In genomic region chr15:70101459-70102113, GRCh38 we compare ENCODE assay signal across 1 cellular context.
TF ChIP-seq lines count a peak whose summit lies in the region.

No MANE protein-coding gene starts in this region.

TF ChIP-seq in HepG2, 621 proteins besides CTCF, POLR2A, EP300 and RAD21 (continued from another document and continues in another):
- TF ChIP-seq ZNF646 (CRISPR knock-in tag; IDR thresholded peaks at IDR 0.05) (no peak), DMTF1 (CRISPR knock-in tag; IDR thresholded peaks at IDR 0.05) (no peak), ZHX1 (CRISPR knock-in tag; IDR thresholded peaks at IDR 0.05; ENCODE audit: low read depth) (no peak), BCL6 (CRISPR knock-in tag; IDR thresholded peaks at IDR 0.05) (peak; percentile 33; the same call in 1 of the 2 replicates), GFI1 (CRISPR knock-in tag; IDR thresholded peaks at IDR 0.05; ENCODE audit: borderline replicate concordance) (no peak), DRAP1 (CRISPR knock-in tag; IDR thresholded peaks at IDR 0.05) (no peak), ZNF333 (CRISPR knock-in tag; IDR thresholded peaks at IDR 0.05; ENCODE audit: borderline replicate concordance) (no peak), MED13 (CRISPR knock-in tag; IDR thresholded peaks at IDR 0.05) (no peak), SETDB1 (CRISPR knock-in tag; IDR thresholded peaks at IDR 0.05; ENCODE audit: borderline replicate concordance) (no peak), POLR2AphosphoS2 (IDR thresholded peaks at IDR 0.05; ENCODE audit: low read depth, low read length) (no peak), DPF2 (CRISPR knock-in tag; IDR thresholded peaks at IDR 0.05; ENCODE audit: borderline replicate concordance, low read depth) (no peak), NR1H2 (CRISPR knock-in tag; IDR thresholded peaks at IDR 0.05; ENCODE audit: borderline replicate concordance, low read depth) (no peak), NR2F1 (CRISPR knock-in tag; IDR thresholded peaks at IDR 0.05) (no peak), ELK4 (CRISPR knock-in tag; IDR thresholded peaks at IDR 0.05; ENCODE audit: borderline replicate concordance) (no peak), THYN1 (CRISPR knock-in tag; IDR thresholded peaks at IDR 0.05; ENCODE audit: borderline replicate concordance, low read depth) (no peak), MNT (IDR thresholded peaks at IDR 0.05) (no peak), FOXK1 (CRISPR knock-in tag; IDR thresholded peaks at IDR 0.05; ENCODE audit: borderline replicate concordance, low read depth) (no peak), POGK (CRISPR knock-in tag; conservative IDR thresholded peaks at IDR 0.05) (no peak), KAT2B (IDR thresholded peaks at IDR 0.05; ENCODE audit: borderline replicate concordance, low read depth, low read length) (no peak), TEAD2 (CRISPR knock-in tag; IDR thresholded peaks at IDR 0.05) (no peak), SRY (CRISPR knock-in tag; IDR thresholded peaks at IDR 0.05) (no peak), SALL1 (CRISPR knock-in tag; IDR thresholded peaks at IDR 0.05) (no peak), ZNF557 (CRISPR knock-in tag; IDR thresholded peaks at IDR 0.05) (no peak), TMF1 (CRISPR knock-in tag; IDR thresholded peaks at IDR 0.05; ENCODE audit: low read depth) (no peak), ZNF138 (CRISPR knock-in tag; IDR thresholded peaks at IDR 0.05; ENCODE audit: low read depth) (no peak), MEIS1 (CRISPR knock-in tag; IDR thresholded peaks at IDR 0.05; ENCODE audit: borderline replicate concordance) (no peak), REST (IDR thresholded peaks at IDR 0.05; ENCODE audit: borderline replicate concordance in 1 of 2, low read depth in 1 of 2, low read length in 2 of 2) (no peak), IRF9 (CRISPR knock-in tag; IDR thresholded peaks at IDR 0.05; ENCODE audit: borderline replicate concordance) (no peak), GPN1 (CRISPR knock-in tag; IDR thresholded peaks at IDR 0.05; ENCODE audit: borderline replicate concordance) (no peak), NFATC3 (CRISPR knock-in tag; IDR thresholded peaks at IDR 0.05) (no peak), ZNF770 (CRISPR knock-in tag; IDR thresholded peaks at IDR 0.05) (no peak)
